ENCODE assay signal across 8 cellular contexts in the genomic region with DNA sequence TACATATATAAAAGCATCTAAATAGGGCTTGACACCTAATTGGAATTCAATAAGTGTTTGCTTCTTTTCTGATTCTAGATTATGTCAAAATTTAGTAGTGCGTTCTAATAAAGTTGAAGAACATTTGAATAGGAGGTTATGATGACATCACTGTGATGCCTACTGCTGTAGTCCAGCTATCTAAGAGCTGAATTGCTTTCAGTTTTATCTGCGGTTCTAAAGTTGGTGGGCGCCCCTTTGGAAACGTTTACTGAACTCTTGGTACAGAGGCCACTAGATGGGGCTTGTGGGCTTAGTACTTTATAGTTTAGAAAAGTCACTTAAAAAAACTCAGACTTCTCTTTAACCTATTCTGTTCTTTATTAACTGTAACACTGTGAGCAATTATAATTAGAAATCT.
DNase-seq lines count a peak whose midpoint lies in the region; ATAC-seq and TF ChIP-seq lines count a peak whose summit lies in the region.

No MANE protein-coding gene starts in this region.

- TF ChIP-seq CTCF in prostate gland (IDR thresholded peaks at IDR 0.05): peak in 3 of 4 experiments; percentile 21 to 27 (median 23)

- H3K9me3 ChIP-seq in endocrine pancreas (ENCODE audit: control insufficient read depth, low read length) (no peaks in the 10 kb centered on the region), prostate gland (no peaks in the 10 kb centered on the region), aorta (ENCODE audit: control insufficient read depth, low read length) (no peaks in the 10 kb centered on the region)

- H3K4me1 ChIP-seq in endocrine pancreas (ENCODE audit: control insufficient read depth, insufficient read depth, low read length) (no peaks in the 10 kb centered on the region), prostate gland (replicated peaks) (no peaks in the 10 kb centered on the region), aorta (ENCODE audit: control insufficient read depth in 1 of 2, insufficient read depth in 2 of 2, low read length in 2 of 2) (no peaks in the 10 kb centered on the region)

- CTCF ChIA-PET in activated naive CD4-positive, alpha-beta T cell treated with anti-CD3 and anti-CD28 coated beads, Interleukin-2, amount 10 ng/mL, durations not matched to agents 7 days and 5 days (lab: Charles Lee): no interaction called here

- no peaks in the 10 kb centered on the region for H3K4me1 Mint-ChIP-seq in activated naive CD4-positive, alpha-beta T cell treated with anti-CD3 and anti-CD28 coated beads, Interleukin-2, amount 10 ng/mL, durations not matched to agents 7 days and 5 days

- no peaks in the 10 kb centered on the region for H3K27me3 Mint-ChIP-seq in activated naive CD4-positive, alpha-beta T cell treated with anti-CD3 and anti-CD28 coated beads, Interleukin-2, amount 10 ng/mL, durations not matched to agents 7 days and 5 days

- no peaks in the 10 kb centered on the region for H3K36me3 ChIP-seq in endocrine pancreas (ENCODE audit: control insufficient read depth, insufficient read depth, low read length)
- H3K36me3 ChIP-seq in prostate gland: no peaks in the 10 kb centered on the region
- H3K36me3 ChIP-seq in aorta (ENCODE audit: control insufficient read depth in 1 of 2, insufficient read depth in 2 of 2, low read length in 1 of 2): no peaks in the 10 kb centered on the region

- H3K9me3 Mint-ChIP-seq in activated naive CD4-positive, alpha-beta T cell treated with anti-CD3 and anti-CD28 coated beads, Interleukin-2, amount 10 ng/mL, durations not matched to agents 7 days and 5 days: no peaks in the 10 kb centered on the region

- no peak overlapping the region for H3K27ac Mint-ChIP-seq in activated naive CD4-positive, alpha-beta T cell treated with anti-CD3 and anti-CD28 coated beads, Interleukin-2, amount 10 ng/mL, durations not matched to agents 7 days and 5 days

- H3K4me3 ChIP-seq in endocrine pancreas (ENCODE audit: control insufficient read depth, insufficient read depth, low read length): peak overlapping the region; percentile 26
- no peak overlapping the region for H3K4me3 ChIP-seq in prostate gland
- no peak overlapping the region for H3K4me3 ChIP-seq in aorta (ENCODE audit: low read length in 2 of 2)

- 16% methylated on average over 4 of the region's 4 CpGs for WGBS in prostate gland
- 7 to 10% methylated on average over 4 of the region's 4 CpGs for WGBS in aorta, 2 donors

- H3K27me3 ChIP-seq in endocrine pancreas (ENCODE audit: control insufficient read depth, insufficient read depth, low read length) (no peaks in the 10 kb centered on the region), prostate gland (replicated peaks; ENCODE audit: insufficient read depth) (no peaks in the 10 kb centered on the region), aorta (ENCODE audit: control insufficient read depth in 1 of 2, insufficient read depth in 2 of 2, low read length in 1 of 2) (no peaks in the 10 kb centered on the region)

- H3K36me3 Mint-ChIP-seq in activated naive CD4-positive, alpha-beta T cell treated with anti-CD3 and anti-CD28 coated beads, Interleukin-2, amount 10 ng/mL, durations not matched to agents 7 days and 5 days: no peaks in the 10 kb centered on the region

- ATAC-seq in HG03175 (IDR thresholded peaks at IDR 0.05; ENCODE audit: unreplicated experiment) (peak; percentile 63), aorta (ENCODE audit: low FRiP score) (no peak), HG02885 (IDR thresholded peaks at IDR 0.05; ENCODE audit: poor library complexity, unreplicated experiment) (no peak)

- H3K4me3 Mint-ChIP-seq in activated naive CD4-positive, alpha-beta T cell treated with anti-CD3 and anti-CD28 coated beads, Interleukin-2, amount 10 ng/mL, durations not matched to agents 7 days and 5 days: no peak overlapping the region

- DNase-seq in G401 (ENCODE audit: low spot score) (peak; percentile 2), NCI-H82 (lab: John Stamatoyannopoulos, UW) (peak; percentile 74), prostate gland (ENCODE audit: low spot score) (peak; percentile 5), aorta (no peak)
- no peak for DNase-seq in activated naive CD4-positive, alpha-beta T cell treated with anti-CD3 and anti-CD28 coated beads, Interleukin-2, amount 10 ng/mL, durations not matched to agents 7 days and 5 days

- in situ Hi-C loops in G401 (cut with HindIII; ENCODE audit: low sequenced_read_pairs): no loop called here

- intact Hi-C loops in prostate gland (cut with DNase I) (no loop called here), aorta (cut with DNase I) (no loop called here)

- TF ChIP-seq POLR2A in prostate gland (IDR thresholded peaks at IDR 0.05): no peak

- H3K27ac ChIP-seq in prostate gland (no peak overlapping the region), aorta (ENCODE audit: low read depth in 1 of 2, low read length in 2 of 2) (no peak overlapping the region)

- H3K9ac ChIP-seq in endocrine pancreas (ENCODE audit: control insufficient read depth, insufficient read depth, low read length): no peak overlapping the region

Comparison
In these comparisons a context has a peak if more than half of its experiments do, and no peak if none do; other contexts are left out.
1. DNase-seq: peak in G401 (single experiment), NCI-H82 (single experiment) and prostate gland (single experiment); none in activated naive CD4-positive, alpha-beta T cell treated with anti-CD3 and anti-CD28 coated beads, Interleukin-2, amount 10 ng/mL, durations not matched to agents 7 days and 5 days (single experiment) and aorta (0 of 2).